In genomic region chr1:225733254-225733653, GRCh38 we compare ENCODE assay signal across 1 cellular context.
A peak's percentile ranks its signal among the peaks of the same experiment; 100 is the strongest.
TF ChIP-seq lines count a peak whose summit lies in the region.

No MANE protein-coding gene starts in this region.

TF ChIP-seq in K562, 482 proteins besides CTCF, POLR2A, EP300 and RAD21:
- TF ChIP-seq ERF (CRISPR knock-in tag; IDR thresholded peaks at IDR 0.05) (no peak), NFIC (IDR thresholded peaks at IDR 0.05) (peak; percentile 22; the same call in 1 of the 2 replicates), DEAF1 (CRISPR knock-in tag; IDR thresholded peaks at IDR 0.05) (no peak), NONO (IDR thresholded peaks at IDR 0.05; ENCODE audit: low read depth in 2 of 2, low read length in 1 of 2) (no peak)
- TF ChIP-seq, protein P1, sequence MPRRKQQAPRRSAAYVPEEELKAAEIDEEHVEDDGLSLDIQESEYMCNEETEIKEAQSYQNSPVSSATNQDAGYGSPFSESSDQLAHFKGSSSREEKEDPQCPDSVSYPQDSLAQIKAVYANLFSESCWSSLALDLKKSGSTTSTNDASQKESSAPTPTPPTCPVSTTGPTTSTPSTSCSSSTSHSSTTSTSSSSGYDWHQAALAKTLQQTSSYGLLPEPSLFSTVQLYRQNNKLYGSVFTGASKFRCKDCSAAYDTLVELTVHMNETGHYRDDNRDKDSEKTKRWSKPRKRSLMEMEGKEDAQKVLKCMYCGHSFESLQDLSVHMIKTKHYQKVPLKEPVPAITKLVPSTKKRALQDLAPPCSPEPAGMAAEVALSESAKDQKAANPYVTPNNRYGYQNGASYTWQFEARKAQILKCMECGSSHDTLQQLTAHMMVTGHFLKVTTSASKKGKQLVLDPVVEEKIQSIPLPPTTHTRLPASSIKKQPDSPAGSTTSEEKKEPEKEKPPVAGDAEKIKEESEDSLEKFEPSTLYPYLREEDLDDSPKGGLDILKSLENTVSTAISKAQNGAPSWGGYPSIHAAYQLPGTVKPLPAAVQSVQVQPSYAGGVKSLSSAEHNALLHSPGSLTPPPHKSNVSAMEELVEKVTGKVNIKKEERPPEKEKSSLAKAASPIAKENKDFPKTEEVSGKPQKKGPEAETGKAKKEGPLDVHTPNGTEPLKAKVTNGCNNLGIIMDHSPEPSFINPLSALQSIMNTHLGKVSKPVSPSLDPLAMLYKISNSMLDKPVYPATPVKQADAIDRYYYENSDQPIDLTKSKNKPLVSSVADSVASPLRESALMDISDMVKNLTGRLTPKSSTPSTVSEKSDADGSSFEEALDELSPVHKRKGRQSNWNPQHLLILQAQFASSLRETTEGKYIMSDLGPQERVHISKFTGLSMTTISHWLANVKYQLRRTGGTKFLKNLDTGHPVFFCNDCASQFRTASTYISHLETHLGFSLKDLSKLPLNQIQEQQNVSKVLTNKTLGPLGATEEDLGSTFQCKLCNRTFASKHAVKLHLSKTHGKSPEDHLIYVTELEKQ (CRISPR knock-in tag; IDR thresholded peaks at IDR 0.05): no peak
